8 cellular contexts compared by ENCODE assay signal in genomic region chr10:72260588-72261322, GRCh38. TPM values are rescaled to one million over a fixed set of nuclear protein-coding genes. Genes with fewer than 3 reads are reported as not detected.
DNase-seq lines count a peak whose midpoint lies in the region; ATAC-seq and TF ChIP-seq lines count a peak whose summit lies in the region.

No MANE protein-coding gene starts in this region.

- H3K4me3 ChIP-seq in BLaER1: peak overlapping the region; percentile 63
- peak overlapping the region; percentile 83 for H3K4me3 ChIP-seq in OCI-LY3 (ENCODE audit: low read length)
- H3K4me3 ChIP-seq in esophagus muscularis mucosa: peak overlapping the region; percentile 56 to 60 (median 58)

- no peak for TF ChIP-seq EP300 in esophagus muscularis mucosa (IDR thresholded peaks at IDR 0.05)

- H3K27ac Mint-ChIP-seq in stimulated activated memory B cell treated with anti-CD40 and anti-IgM and Interleukin-4, amounts not matched to agents 10 μg/mL and 1 μg/mL and 100 μg/mL, for 72 hours: peak overlapping the region; percentile 97

- H2AFZ ChIP-seq in OCI-LY3 (ENCODE audit: low read depth, low read length): peak overlapping the region; percentile 75

- H3K27ac ChIP-seq in BLaER1 (peak overlapping the region; percentile 80), OCI-LY3 (ENCODE audit: low read length) (peak overlapping the region; percentile 98), esophagus muscularis mucosa (replicated peaks in 1 of 4) (peak overlapping the region; percentile 93 to 97 (median 94))

- peak; percentile 87 for DNase-seq in activated T-cell treated with anti-CD3 and anti-CD28 coated beads, Interleukin-2, amount 50 U/mL, for 1 hour
- DNase-seq in esophagus muscularis mucosa (ENCODE audit: extremely low spot score) (peak; percentile 95), myocyte (ENCODE audit: low read depth) (peak; percentile 79)

- H3K36me3 ChIP-seq in BLaER1: no peaks in the 10 kb centered on the region
- H3K36me3 ChIP-seq in OCI-LY3 (replicated peaks; ENCODE audit: low read depth, low read length): no peaks in the 10 kb centered on the region
- H3K36me3 ChIP-seq in esophagus muscularis mucosa: no peaks in the 10 kb centered on the region

- peak overlapping the region; percentile 90 for H3K4me3 Mint-ChIP-seq in stimulated activated memory B cell treated with anti-CD40 and anti-IgM and Interleukin-4, amounts not matched to agents 10 μg/mL and 1 μg/mL and 100 μg/mL, for 72 hours

- no peak for TF ChIP-seq POLR2A in esophagus muscularis mucosa (IDR thresholded peaks at IDR 0.05; ENCODE audit: low read depth)

- H4K20me1 ChIP-seq in BLaER1 (no peaks in the 10 kb centered on the region), OCI-LY3 (ENCODE audit: insufficient read depth, low read length) (no peaks in the 10 kb centered on the region)

- H3K27me3 ChIP-seq in BLaER1 (no peaks in the 10 kb centered on the region), OCI-LY3 (ENCODE audit: low read depth, low read length) (peaks cover 3% of the 10 kb centered on the region; the same call in 1 of the 2 replicates), esophagus muscularis mucosa (no peaks in the 10 kb centered on the region)

- H3K27me3 Mint-ChIP-seq in stimulated activated memory B cell treated with anti-CD40 and anti-IgM and Interleukin-4, amounts not matched to agents 10 μg/mL and 1 μg/mL and 100 μg/mL, for 72 hours: no peaks in the 10 kb centered on the region

- TF ChIP-seq CTCF in OCI-LY3 (IDR thresholded peaks at IDR 0.05; ENCODE audit: low read depth, low read length) (no peak; the same call in 1 of the 2 replicates), esophagus muscularis mucosa (IDR thresholded peaks at IDR 0.05) (no peak)

- no peaks in the 10 kb centered on the region for H3K36me3 Mint-ChIP-seq in stimulated activated memory B cell treated with anti-CD40 and anti-IgM and Interleukin-4, amounts not matched to agents 10 μg/mL and 1 μg/mL and 100 μg/mL, for 72 hours

- H3K9ac ChIP-seq in BLaER1 (peak overlapping the region; percentile 77), OCI-LY3 (ENCODE audit: low read length) (peak overlapping the region; percentile 81)

- intact Hi-C loops in esophagus muscularis mucosa (cut with DNase I): no loop called here

- ATAC-seq in GM19351 (IDR thresholded peaks at IDR 0.05; ENCODE audit: unreplicated experiment): peak; percentile 54
- peak; percentile 57 for ATAC-seq in HG03460 (IDR thresholded peaks at IDR 0.05; ENCODE audit: unreplicated experiment)
- peak; percentile 82 for ATAC-seq in stimulated activated memory B cell treated with anti-CD40 and anti-IgM and Interleukin-4, amounts not matched to agents 10 μg/mL and 1 μg/mL and 100 μg/mL, for 72 hours

- H3K9me3 ChIP-seq in BLaER1 (no peaks in the 10 kb centered on the region), OCI-LY3 (ENCODE audit: insufficient read depth, low read length) (no peaks in the 10 kb centered on the region), esophagus muscularis mucosa (no peaks in the 10 kb centered on the region)

- 14% methylated on average over 14 of the region's 38 CpGs for WGBS in esophagus muscularis mucosa

- H3K4me2 ChIP-seq in BLaER1 (peak overlapping the region; percentile 97), OCI-LY3 (ENCODE audit: low read length) (peak overlapping the region; percentile 96)

- H3K4me1 ChIP-seq in BLaER1 (peaks cover 98% of the 10 kb centered on the region), OCI-LY3 (ENCODE audit: low read length) (peaks cover 69% of the 10 kb centered on the region), esophagus muscularis mucosa (peaks cover 60 to 71% (median 67%) of the 10 kb centered on the region in 4 donors)

- H3K79me2 ChIP-seq in OCI-LY3 (ENCODE audit: low read length): no peaks in the 10 kb centered on the region

- peaks cover 71% of the 10 kb centered on the region for H3K4me1 Mint-ChIP-seq in stimulated activated memory B cell treated with anti-CD40 and anti-IgM and Interleukin-4, amounts not matched to agents 10 μg/mL and 1 μg/mL and 100 μg/mL, for 72 hours

- no peaks in the 10 kb centered on the region for H3K9me3 Mint-ChIP-seq in stimulated activated memory B cell treated with anti-CD40 and anti-IgM and Interleukin-4, amounts not matched to agents 10 μg/mL and 1 μg/mL and 100 μg/mL, for 72 hours

RNA-seq across cellular contexts. Expression of gene DDIT4, which starts 13.0 kb away (rescaled TPM):
- 100 to 1,000 TPM in 3 of 4 donors, 10 to 100 TPM in 1; 77.4 to 247 (median 146) TPM for total RNA-seq in esophagus muscularis mucosa
- total RNA-seq in myocyte: 97.0 and 97.3 TPM in 2 replicates
- 242 TPM for polyA plus RNA-seq in myocyte (2012)

RNA-seq across cellular contexts. Expression of gene ASCC1, which starts 44.7 kb away (rescaled TPM):
- total RNA-seq in esophagus muscularis mucosa: 10 to 100 TPM; 23.5 to 37.8 (median 29.8) TPM
- 37.1 and 43.2 TPM in 2 replicates for total RNA-seq in myocyte
- polyA plus RNA-seq in myocyte (2012): 31.1 TPM

RNA-seq across cellular contexts. Expression of gene ANAPC16, which starts 44.9 kb away (rescaled TPM):
- 100 to 1,000 TPM; 106 to 157 (median 143) TPM for total RNA-seq in esophagus muscularis mucosa
- total RNA-seq in myocyte: 61.4 and 66.3 TPM in 2 replicates
- 63.9 TPM for polyA plus RNA-seq in myocyte (2012)

Comparison
In these comparisons a context has a peak if more than half of its experiments do, and no peak if none do; other contexts are left out.
1. Peak in every context shown above with its lines: DNase-seq, ATAC-seq, H3K4me3 ChIP-seq and H3K27ac ChIP-seq.